Comparison of ENCODE assay signal across 26 cellular contexts in the genomic region with DNA sequence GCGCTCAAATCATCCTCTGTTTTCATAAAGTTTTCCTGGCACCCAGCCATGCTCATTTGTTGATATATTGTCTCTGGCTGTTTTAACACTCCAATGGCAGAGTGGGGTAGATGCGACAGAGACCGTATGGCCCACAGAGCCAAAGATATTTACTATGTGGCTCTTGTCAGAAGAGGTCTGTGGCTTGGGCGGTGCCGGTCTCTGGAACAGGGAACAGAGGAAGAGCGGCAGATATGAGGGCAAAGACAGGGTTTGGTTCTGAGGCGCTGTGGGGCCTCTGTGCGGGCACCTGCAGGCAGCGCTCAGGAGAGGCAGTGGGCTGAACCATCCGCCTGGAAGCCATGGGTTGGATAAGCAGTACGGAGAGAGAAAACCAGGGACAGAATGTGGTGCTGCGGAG. TPM values are rescaled to one million over a fixed set of nuclear protein-coding genes. Genes with fewer than 3 reads are reported as not detected.
DNase-seq lines count a peak whose midpoint lies in the region; ATAC-seq, FAIRE-seq and TF ChIP-seq lines count a peak whose summit lies in the region.
"Had no signal": no experiment of that assay in that cellular context is flagged by ENCODE, and none has a peak within 500 bp of the region (broad histone marks: within the 10 kb centered on the region; RNA-seq: fewer than 3 reads in every experiment).

No MANE protein-coding gene starts in this region.

- no peak overlapping the region for H3K9ac ChIP-seq in kidney (ENCODE audit: low read length in 2 of 2)
- H3K9ac ChIP-seq: BLaER1 treated with 17β-estradiol and CSF1 and Interleukin-3, amounts not matched to agents 10 nM and 100 nM; GM23248 had no signal

- no peak for FAIRE-seq in kidney (lab: Jason Lieb, UNC)
- FAIRE-seq: A549, D721Med, GM12878, GM19239, H1 had no signal

- no peak overlapping the region for H2AFZ ChIP-seq in osteoblast (ENCODE audit: low read length)
- H2AFZ ChIP-seq: GM23248 had no signal

- no peaks in the 10 kb centered on the region for H3K27me3 ChIP-seq in left ventricle myocardium inferior (ENCODE audit: low read depth)
- no peaks in the 10 kb centered on the region for H3K27me3 ChIP-seq in osteoblast (ENCODE audit: insufficient read depth, low read length)
- H3K27me3 ChIP-seq: BE2C; BLaER1 treated with 17β-estradiol and CSF1 and Interleukin-3, amounts not matched to agents 10 nM and 100 nM had no signal

- no peaks in the 10 kb centered on the region for H4K20me1 ChIP-seq in osteoblast (ENCODE audit: insufficient read depth, low read length)

- H3K4me3 ChIP-seq in left ventricle myocardium inferior (no peak overlapping the region), kidney (ENCODE audit: low read length in 2 of 2) (no peak overlapping the region), osteoblast (ENCODE audit: insufficient read depth, low read length) (no peak overlapping the region)
- H3K4me3 ChIP-seq: A549; BLaER1 treated with 17β-estradiol and CSF1 and Interleukin-3, amounts not matched to agents 10 nM and 100 nM; GM12878; GM23248 had no signal

- intact Hi-C loops in left ventricle myocardium inferior (cut with micrococcal nuclease) (no loop called here), left ventricle myocardium superior (cut with micrococcal nuclease) (no loop called here), kidney (cut with DNase I) (no loop called here)

- no peak overlapping the region for H3K4me2 ChIP-seq in osteoblast (ENCODE audit: insufficient read depth, low read length)
- H3K4me2 ChIP-seq: A549; BLaER1 treated with 17β-estradiol and CSF1 and Interleukin-3, amounts not matched to agents 10 nM and 100 nM had no signal

- H3K27ac ChIP-seq in left ventricle myocardium inferior (replicated peaks): no peak overlapping the region
- no peak overlapping the region for H3K27ac ChIP-seq in kidney (ENCODE audit: low read depth in 2 of 2, low read length in 2 of 2)
- H3K27ac ChIP-seq in osteoblast (ENCODE audit: low read depth, low read length): no peak overlapping the region
- H3K27ac ChIP-seq: A549; BLaER1 treated with 17β-estradiol and CSF1 and Interleukin-3, amounts not matched to agents 10 nM and 100 nM; GM23248 had no signal

- H3K36me3 ChIP-seq in left ventricle myocardium inferior (peaks cover 9% of the 10 kb centered on the region), kidney (ENCODE audit: control insufficient read depth in 1 of 2, insufficient read depth in 2 of 2, low read length in 2 of 2) (no peaks in the 10 kb centered on the region), osteoblast (ENCODE audit: insufficient read depth, low read length) (no peaks in the 10 kb centered on the region)

- no peak for ATAC-seq in left ventricle myocardium superior
- ATAC-seq: A549, GM12878 had no signal

- peak; percentile 4 for DNase-seq in left ventricle myocardium inferior
- no peak for DNase-seq in left ventricle myocardium superior
- DNase-seq in kidney: peak; percentile 63
- DNase-seq in osteoblast (ENCODE audit: insufficient read length, low spot score, missing footprints): peak; percentile 57
- DNase-seq in NCI-H2196 treated with DMSO at 0.1 percent for 48 hours (lab: John Stamatoyannopoulos, UW; ENCODE audit: unreplicated experiment): no peak
- no peak for DNase-seq in NCI-H146 (lab: John Stamatoyannopoulos, UW)
- no peak for DNase-seq in OCI-M2 (lab: John Stamatoyannopoulos, UW; ENCODE audit: unreplicated experiment)
- DNase-seq: 8988T; ACHN; AML-193; BE2C; CD4-positive, alpha-beta T cell; CD8-positive, alpha-beta memory T cell; DMS 273 treated with DMSO at 0.1 percent for 48 hours; DMS79; EL; GDM1; GM23248; H7; HCEC 1CT had no signal

- no peaks in the 10 kb centered on the region for H3K79me2 ChIP-seq in osteoblast (ENCODE audit: insufficient read depth, low read length)

- H3K4me1 ChIP-seq in left ventricle myocardium inferior (no peaks in the 10 kb centered on the region), kidney (ENCODE audit: control insufficient read depth in 1 of 2, insufficient read depth in 1 of 2, low read depth in 1 of 2, low read length in 2 of 2) (no peaks in the 10 kb centered on the region), osteoblast (ENCODE audit: insufficient read depth, low read length) (no peaks in the 10 kb centered on the region)
- H3K4me1 ChIP-seq: A549, BE2C had no signal

- TF ChIP-seq CTCF in left ventricle myocardium inferior (IDR thresholded peaks at IDR 0.05; ENCODE audit: borderline replicate concordance) (no peak), kidney (IDR thresholded peaks at IDR 0.05; ENCODE audit: borderline replicate concordance, extremely low read depth, insufficient read depth) (no peak), osteoblast (IDR thresholded peaks at IDR 0.05; ENCODE audit: extremely low read depth, low read depth, low read length) (no peak)

- no peaks in the 10 kb centered on the region for H3K9me3 ChIP-seq in left ventricle myocardium inferior (replicated peaks)
- H3K9me3 ChIP-seq in kidney (ENCODE audit: control insufficient read depth in 1 of 2, low read length in 2 of 2): no peaks in the 10 kb centered on the region
- H3K9me3 ChIP-seq in osteoblast (ENCODE audit: low read depth, low read length): no peaks in the 10 kb centered on the region
- H3K9me3 ChIP-seq: BE2C had no signal

RNA-seq across cellular contexts. Expression of a gene that starts 50.2 kb away (rescaled TPM):
- total RNA-seq in left ventricle myocardium inferior (2.2 TPM), left ventricle myocardium superior (2.2 TPM), kidney (5.7 TPM), osteoblast (8.0 and 9.1 TPM in 2 replicates)
- 1.5 TPM for polyA plus RNA-seq in kidney (ENCODE audit: insufficient read depth, low read depth, low replicate concordance)

RNA-seq across cellular contexts. Expression of a gene that starts 50.3 kb away (rescaled TPM):
- 24.3 TPM for total RNA-seq in left ventricle myocardium inferior
- 28.2 TPM for total RNA-seq in left ventricle myocardium superior
- total RNA-seq in kidney: 21.7 TPM
- 56.4 TPM for polyA plus RNA-seq in kidney (ENCODE audit: insufficient read depth, low read depth, low replicate concordance)
- total RNA-seq in osteoblast: 21.5 and 25.0 TPM in 2 replicates

Comparison
In these comparisons a context has a peak if more than half of its experiments do, and no peak if none do; other contexts are left out.
1. DNase-seq: peak in left ventricle myocardium inferior (single experiment), kidney (single experiment) and osteoblast (single experiment); none in left ventricle myocardium superior (single experiment), NCI-H2196 treated with DMSO at 0.1 percent for 48 hours (single experiment), NCI-H146 (single experiment) and OCI-M2 (single experiment).